29 cellular contexts compared by ENCODE assay signal in the genomic region with DNA sequence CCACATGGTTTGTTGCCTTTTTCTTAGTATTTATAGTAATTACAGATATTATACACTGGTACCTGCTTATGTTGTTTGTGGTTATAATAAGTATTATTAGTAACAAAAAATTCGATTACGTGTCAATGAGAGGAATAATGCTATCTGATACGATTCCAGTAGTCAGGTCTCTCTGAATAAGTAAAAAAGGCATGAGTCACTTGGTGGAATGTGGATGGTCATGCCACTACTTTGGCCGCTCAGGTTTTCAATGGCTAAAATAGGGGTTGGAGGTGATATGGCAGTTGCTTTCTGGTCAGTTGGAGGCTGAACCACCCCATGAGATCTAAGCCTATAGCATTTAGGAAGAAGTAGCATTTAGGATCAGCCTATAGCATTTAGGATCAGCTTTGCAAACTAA.
"Had no signal": no experiment of that assay in that cellular context is flagged by ENCODE, and none has a peak within 500 bp of the region (broad histone marks: within the 10 kb centered on the region; RNA-seq: fewer than 3 reads in every experiment).

No MANE protein-coding gene starts in this region.

- H3K4me2 ChIP-seq: SK-N-SH had no signal

- H3K27ac ChIP-seq: Peyer's patch, SJSA1 had no signal

- H3K4me1 ChIP-seq: Peyer's patch, SJSA1 had no signal

- DNase-seq: KG1, MG63, NCI-H1048, NCI-H1092 treated with DMSO at 0.1 percent for 48 hours, NCI-H1105 treated with DMSO at 0.1 percent for 48 hours, NCI-H1417, NCI-H1436, NCI-H146, NCI-H1694, NCI-H187, NCI-H1930, NCI-H2029 treated with DMSO at 0.1 percent for 48 hours, NCI-H2081 treated with DMSO at 0.1 percent for 48 hours, NCI-H2107, NCI-H2171, NCI-H226, NCI-H446 treated with DMSO at 0.1 percent for 48 hours, NCI-H510A, NCI-H524, NCI-H69, NCI-H748 treated with DMSO at 0.1 percent for 48 hours, NCI-H82, Peyer's patch, Right ventricle myocardium superior, RPMI8226, SHP77 treated with DMSO at 0.1 percent for 48 hours, SK-N-SH, SW 1271 had no signal

- H3K9ac ChIP-seq: SK-N-SH had no signal

- H3K9me3 ChIP-seq: MG63, Peyer's patch, SJSA1, SK-N-SH had no signal

- H3K4me3 ChIP-seq: MG63, Peyer's patch, SJSA1 had no signal

- H3K27me3 ChIP-seq: MG63, Peyer's patch, SJSA1 had no signal

- H3K36me3 ChIP-seq: MG63, Peyer's patch, SJSA1 had no signal
